ENCODE assay signal across 2 cellular contexts in the genomic region with DNA sequence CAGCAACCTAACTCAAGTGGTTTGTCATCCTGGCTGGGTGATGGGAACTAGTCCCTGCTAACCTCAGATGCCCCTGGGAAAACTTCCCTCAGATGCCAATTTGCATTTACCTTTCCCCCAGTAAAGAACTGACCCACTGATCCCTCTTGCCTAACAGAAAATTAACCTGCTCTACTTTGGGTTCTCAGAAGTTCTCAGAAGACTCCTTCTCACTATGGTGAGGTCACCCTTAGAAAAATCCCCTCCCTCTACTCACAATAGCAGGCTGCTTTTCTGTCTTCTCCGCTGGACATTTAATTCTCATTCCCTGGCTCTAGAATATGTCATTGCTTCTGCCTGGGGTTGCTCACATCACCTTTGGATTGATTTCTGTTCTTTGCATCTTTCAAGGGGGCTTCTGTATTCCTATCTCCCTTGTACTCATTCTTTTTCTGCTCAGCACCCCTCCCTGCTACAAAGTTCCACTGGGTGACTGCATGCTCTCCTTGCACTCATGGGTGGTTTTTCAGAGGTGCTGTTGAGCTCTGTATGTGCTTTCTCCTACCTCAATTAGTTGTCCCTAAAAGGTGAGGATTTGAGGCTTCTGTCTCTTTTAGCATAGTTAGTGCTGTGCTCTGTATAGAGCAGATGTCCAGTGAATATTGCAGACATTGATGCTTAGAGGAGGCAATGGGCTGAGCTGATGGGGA.
TF ChIP-seq lines count a peak whose summit lies in the region.

No MANE protein-coding gene starts in this region.

TF ChIP-seq in GM12878, 131 proteins besides CTCF, POLR2A, EP300 and RAD21 (continued from another document and continues in another):
- TF ChIP-seq, protein P1, sequence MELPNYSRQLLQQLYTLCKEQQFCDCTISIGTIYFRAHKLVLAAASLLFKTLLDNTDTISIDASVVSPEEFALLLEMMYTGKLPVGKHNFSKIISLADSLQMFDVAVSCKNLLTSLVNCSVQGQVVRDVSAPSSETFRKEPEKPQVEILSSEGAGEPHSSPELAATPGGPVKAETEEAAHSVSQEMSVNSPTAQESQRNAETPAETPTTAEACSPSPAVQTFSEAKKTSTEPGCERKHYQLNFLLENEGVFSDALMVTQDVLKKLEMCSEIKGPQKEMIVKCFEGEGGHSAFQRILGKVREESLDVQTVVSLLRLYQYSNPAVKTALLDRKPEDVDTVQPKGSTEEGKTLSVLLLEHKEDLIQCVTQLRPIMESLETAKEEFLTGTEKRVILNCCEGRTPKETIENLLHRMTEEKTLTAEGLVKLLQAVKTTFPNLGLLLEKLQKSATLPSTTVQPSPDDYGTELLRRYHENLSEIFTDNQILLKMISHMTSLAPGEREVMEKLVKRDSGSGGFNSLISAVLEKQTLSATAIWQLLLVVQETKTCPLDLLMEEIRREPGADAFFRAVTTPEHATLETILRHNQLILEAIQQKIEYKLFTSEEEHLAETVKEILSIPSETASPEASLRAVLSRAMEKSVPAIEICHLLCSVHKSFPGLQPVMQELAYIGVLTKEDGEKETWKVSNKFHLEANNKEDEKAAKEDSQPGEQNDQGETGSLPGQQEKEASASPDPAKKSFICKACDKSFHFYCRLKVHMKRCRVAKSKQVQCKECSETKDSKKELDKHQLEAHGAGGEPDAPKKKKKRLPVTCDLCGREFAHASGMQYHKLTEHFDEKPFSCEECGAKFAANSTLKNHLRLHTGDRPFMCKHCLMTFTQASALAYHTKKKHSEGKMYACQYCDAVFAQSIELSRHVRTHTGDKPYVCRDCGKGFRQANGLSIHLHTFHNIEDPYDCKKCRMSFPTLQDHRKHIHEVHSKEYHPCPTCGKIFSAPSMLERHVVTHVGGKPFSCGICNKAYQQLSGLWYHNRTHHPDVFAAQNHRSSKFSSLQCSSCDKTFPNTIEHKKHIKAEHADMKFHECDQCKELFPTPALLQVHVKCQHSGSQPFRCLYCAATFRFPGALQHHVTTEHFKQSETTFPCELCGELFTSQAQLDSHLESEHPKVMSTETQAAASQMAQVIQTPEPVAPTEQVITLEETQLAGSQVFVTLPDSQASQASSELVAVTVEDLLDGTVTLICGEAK (IDR thresholded peaks at IDR 0.05; ENCODE audit: borderline replicate concordance) = no peak
- no peak for TF ChIP-seq NR2C1 (IDR thresholded peaks at IDR 0.05)
- TF ChIP-seq RBBP5 (conservative IDR thresholded peaks at IDR 0.05) = no peak
- 0 out of 2 replicates have a peak, but pooled peaks have one; percentile 33 for TF ChIP-seq MYB (IDR thresholded peaks at IDR 0.05; ENCODE audit: borderline replicate concordance, low read depth, low read length)
- no peak for TF ChIP-seq NR2C2 (IDR thresholded peaks at IDR 0.05; ENCODE audit: borderline replicate concordance, control insufficient read depth, insufficient read length, low read depth)
- TF ChIP-seq, protein P2, sequence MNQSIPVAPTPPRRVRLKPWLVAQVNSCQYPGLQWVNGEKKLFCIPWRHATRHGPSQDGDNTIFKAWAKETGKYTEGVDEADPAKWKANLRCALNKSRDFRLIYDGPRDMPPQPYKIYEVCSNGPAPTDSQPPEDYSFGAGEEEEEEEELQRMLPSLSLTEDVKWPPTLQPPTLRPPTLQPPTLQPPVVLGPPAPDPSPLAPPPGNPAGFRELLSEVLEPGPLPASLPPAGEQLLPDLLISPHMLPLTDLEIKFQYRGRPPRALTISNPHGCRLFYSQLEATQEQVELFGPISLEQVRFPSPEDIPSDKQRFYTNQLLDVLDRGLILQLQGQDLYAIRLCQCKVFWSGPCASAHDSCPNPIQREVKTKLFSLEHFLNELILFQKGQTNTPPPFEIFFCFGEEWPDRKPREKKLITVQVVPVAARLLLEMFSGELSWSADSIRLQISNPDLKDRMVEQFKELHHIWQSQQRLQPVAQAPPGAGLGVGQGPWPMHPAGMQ (IDR thresholded peaks at IDR 0.05; ENCODE audit: borderline replicate concordance) = no peak
- TF ChIP-seq, protein P3, sequence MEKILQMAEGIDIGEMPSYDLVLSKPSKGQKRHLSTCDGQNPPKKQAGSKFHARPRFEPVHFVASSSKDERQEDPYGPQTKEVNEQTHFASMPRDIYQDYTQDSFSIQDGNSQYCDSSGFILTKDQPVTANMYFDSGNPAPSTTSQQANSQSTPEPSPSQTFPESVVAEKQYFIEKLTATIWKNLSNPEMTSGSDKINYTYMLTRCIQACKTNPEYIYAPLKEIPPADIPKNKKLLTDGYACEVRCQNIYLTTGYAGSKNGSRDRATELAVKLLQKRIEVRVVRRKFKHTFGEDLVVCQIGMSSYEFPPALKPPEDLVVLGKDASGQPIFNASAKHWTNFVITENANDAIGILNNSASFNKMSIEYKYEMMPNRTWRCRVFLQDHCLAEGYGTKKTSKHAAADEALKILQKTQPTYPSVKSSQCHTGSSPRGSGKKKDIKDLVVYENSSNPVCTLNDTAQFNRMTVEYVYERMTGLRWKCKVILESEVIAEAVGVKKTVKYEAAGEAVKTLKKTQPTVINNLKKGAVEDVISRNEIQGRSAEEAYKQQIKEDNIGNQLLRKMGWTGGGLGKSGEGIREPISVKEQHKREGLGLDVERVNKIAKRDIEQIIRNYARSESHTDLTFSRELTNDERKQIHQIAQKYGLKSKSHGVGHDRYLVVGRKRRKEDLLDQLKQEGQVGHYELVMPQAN (conservative IDR thresholded peaks at IDR 0.05) = no peak
- TF ChIP-seq, protein P4, sequence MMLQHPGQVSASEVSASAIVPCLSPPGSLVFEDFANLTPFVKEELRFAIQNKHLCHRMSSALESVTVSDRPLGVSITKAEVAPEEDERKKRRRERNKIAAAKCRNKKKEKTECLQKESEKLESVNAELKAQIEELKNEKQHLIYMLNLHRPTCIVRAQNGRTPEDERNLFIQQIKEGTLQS (IDR thresholded peaks at IDR 0.05; ENCODE audit: borderline replicate concordance, extremely low read depth, low read depth, low read length) = no peak
- TF ChIP-seq, protein P5, sequence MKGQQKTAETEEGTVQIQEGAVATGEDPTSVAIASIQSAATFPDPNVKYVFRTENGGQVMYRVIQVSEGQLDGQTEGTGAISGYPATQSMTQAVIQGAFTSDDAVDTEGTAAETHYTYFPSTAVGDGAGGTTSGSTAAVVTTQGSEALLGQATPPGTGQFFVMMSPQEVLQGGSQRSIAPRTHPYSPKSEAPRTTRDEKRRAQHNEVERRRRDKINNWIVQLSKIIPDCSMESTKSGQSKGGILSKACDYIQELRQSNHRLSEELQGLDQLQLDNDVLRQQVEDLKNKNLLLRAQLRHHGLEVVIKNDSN (IDR thresholded peaks at IDR 0.05; ENCODE audit: borderline replicate concordance, extremely low read length, insufficient read depth, low read depth, low read length) = no peak
- TF ChIP-seq SIX5 (IDR thresholded peaks at IDR 0.05; ENCODE audit: low read depth, low read length, severe bottlenecking) = no peak
- peak; percentile 96 for TF ChIP-seq MEF2B (IDR thresholded peaks at IDR 0.05; ENCODE audit: partially characterized antibody, poor library complexity, severe bottlenecking)
- TF ChIP-seq PAX8 (IDR thresholded peaks at IDR 0.05) = no peak
- TF ChIP-seq ATF7 (IDR thresholded peaks at IDR 0.05; ENCODE audit: low read depth) = peak; percentile 97
- TF ChIP-seq POLR2AphosphoS2 (IDR thresholded peaks at IDR 0.05; ENCODE audit: low read depth, low read length) = no peak
- TF ChIP-seq KDM1A (IDR thresholded peaks at IDR 0.05; ENCODE audit: borderline replicate concordance) = no peak
- TF ChIP-seq RB1 (IDR thresholded peaks at IDR 0.05; ENCODE audit: borderline replicate concordance) = no peak
- no peak for TF ChIP-seq SUPT20H (IDR thresholded peaks at IDR 0.05; ENCODE audit: borderline replicate concordance, control insufficient read depth, low read depth, low read length)
- TF ChIP-seq LARP7 (IDR thresholded peaks at IDR 0.05) = peak; percentile 23; the same call in 1 of the 2 replicates
- no peak for TF ChIP-seq NFYA (IDR thresholded peaks at IDR 0.05; ENCODE audit: borderline replicate concordance, low read depth, low read length)
- TF ChIP-seq MTA2 (IDR thresholded peaks at IDR 0.05; ENCODE audit: low read depth) = peak; percentile 63; the same call in 1 of the 2 replicates

TF ChIP-seq in WTC11, 78 proteins besides CTCF, POLR2A, EP300 and RAD21 (continued from another document):
- TF ChIP-seq TEAD4 (CRISPR knock-in tag; IDR thresholded peaks at IDR 0.05) = no peak
- no peak for TF ChIP-seq NR2C2 (CRISPR knock-in tag; IDR thresholded peaks at IDR 0.05)
